ENCODE assay signal across 8 cellular contexts in the genomic region with DNA sequence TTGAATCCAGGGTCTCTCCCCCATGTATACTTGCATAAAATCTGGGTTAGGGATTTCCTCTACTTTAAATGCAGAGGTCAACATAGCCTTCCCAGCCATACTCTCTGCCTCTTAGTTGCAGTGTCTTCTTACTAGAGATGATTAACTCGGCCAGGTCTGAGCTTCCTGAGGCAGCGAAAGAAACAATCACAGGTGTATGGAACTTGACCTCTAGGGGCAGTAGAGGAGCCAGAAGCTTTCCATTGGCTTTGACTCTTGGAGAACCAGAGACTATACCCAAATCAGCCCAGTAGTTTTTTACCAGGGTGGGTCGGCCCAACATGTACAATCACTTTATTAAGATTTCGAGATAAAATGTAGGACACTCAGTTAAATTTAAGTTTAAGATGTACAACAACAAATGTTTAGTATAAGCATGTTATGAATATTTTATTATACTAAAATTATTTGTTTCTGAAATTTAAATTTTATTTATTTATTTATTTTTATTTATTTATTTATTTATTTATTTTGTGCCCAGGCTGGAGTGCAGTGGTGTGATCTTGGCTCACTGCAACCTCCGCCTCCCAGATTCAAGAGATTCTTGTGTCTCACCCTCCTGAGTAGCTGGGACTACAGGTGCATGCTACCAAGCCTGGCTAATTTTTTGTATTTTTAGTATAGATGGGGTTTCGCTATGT. TPM values are rescaled to one million over a fixed set of nuclear protein-coding genes. Genes with fewer than 3 reads are reported as not detected.
DNase-seq lines count a peak whose midpoint lies in the region; ATAC-seq, FAIRE-seq and TF ChIP-seq lines count a peak whose summit lies in the region.

No MANE protein-coding gene starts in this region.

- TF ChIP-seq CTCF in BJ (IDR thresholded peaks at IDR 0.05; ENCODE audit: insufficient read depth, low read depth, low read length) (peak; percentile 42; the same call in 1 of the 2 replicates), bronchial epithelial cell (IDR thresholded peaks at IDR 0.05; ENCODE audit: insufficient read depth, low read length, severe bottlenecking) (peak; percentile 59), upper lobe of right lung (IDR thresholded peaks at IDR 0.05) (peak; percentile 52), uterus (IDR thresholded peaks at IDR 0.05) (no peak), upper lobe of left lung (IDR thresholded peaks at IDR 0.05) (no peak)

- POLR2A ChIA-PET in BJ (lab: Charles Lee) = no interaction called here

- no peaks in the 10 kb centered on the region for H3K4me1 ChIP-seq in upper lobe of right lung
- H3K4me1 ChIP-seq in uterus = no peaks in the 10 kb centered on the region
- no peaks in the 10 kb centered on the region for H3K4me1 ChIP-seq in upper lobe of left lung

- no peak for FAIRE-seq in bronchial epithelial cell (lab: Jason Lieb, UNC)

- intact Hi-C loops in upper lobe of right lung (cut with DNase I) = no loop called here
- intact Hi-C loops in uterus (cut with DNase I; ENCODE audit: low total_unique reads) = no loop called here

- DNase-seq in BJ (ENCODE audit: low read depth) (no peak), bronchial epithelial cell (ENCODE audit: low read depth) (peak; percentile 21), upper lobe of right lung (no peak), uterus (no peak), upper lobe of left lung (no peak)

- H3K4me3 ChIP-seq in BJ (ENCODE audit: low read depth, low read length) (no peak overlapping the region), bronchial epithelial cell (ENCODE audit: low read depth, low read length) (no peak overlapping the region), upper lobe of right lung (no peak overlapping the region), uterus (no peak overlapping the region), upper lobe of left lung (no peak overlapping the region)

- ATAC-seq in GM18511 (IDR thresholded peaks at IDR 0.05; ENCODE audit: unreplicated experiment) (peak; percentile 80), HG03565 (IDR thresholded peaks at IDR 0.05; ENCODE audit: unreplicated experiment) (peak; percentile 70), upper lobe of right lung (peak; percentile 68), HG02884 (IDR thresholded peaks at IDR 0.05; ENCODE audit: unreplicated experiment) (no peak), upper lobe of left lung (ENCODE audit: low FRiP score in 2 of 2) (no peak)

- 67 to 71% methylated on average over 6 of the region's 6 CpGs for WGBS in upper lobe of left lung, 2 donors

- TF ChIP-seq POLR2A in uterus (IDR thresholded peaks at IDR 0.05) (no peak), upper lobe of left lung (IDR thresholded peaks at IDR 0.05) (no peak)

- no peak for TF ChIP-seq EP300 in upper lobe of left lung (IDR thresholded peaks at IDR 0.05)

- no peaks in the 10 kb centered on the region for H3K27me3 ChIP-seq in BJ (ENCODE audit: control insufficient read depth, insufficient read depth, low read length)
- no peaks in the 10 kb centered on the region for H3K27me3 ChIP-seq in bronchial epithelial cell (ENCODE audit: control insufficient read depth, insufficient read depth, low read length)
- peaks cover 5% of the 10 kb centered on the region for H3K27me3 ChIP-seq in upper lobe of right lung
- no peaks in the 10 kb centered on the region for H3K27me3 ChIP-seq in uterus
- no peaks in the 10 kb centered on the region for H3K27me3 ChIP-seq in upper lobe of left lung

- H3K27ac ChIP-seq in upper lobe of right lung (no peak overlapping the region), uterus (no peak overlapping the region), upper lobe of left lung (no peak overlapping the region)

- H3K9me3 ChIP-seq in upper lobe of right lung (no peaks in the 10 kb centered on the region), uterus (no peaks in the 10 kb centered on the region), upper lobe of left lung (no peaks in the 10 kb centered on the region)

- no peaks in the 10 kb centered on the region for H3K36me3 ChIP-seq in BJ (ENCODE audit: control insufficient read depth, insufficient read depth, low read length)
- no peaks in the 10 kb centered on the region for H3K36me3 ChIP-seq in bronchial epithelial cell (ENCODE audit: control insufficient read depth, insufficient read depth, low read length)
- no peaks in the 10 kb centered on the region for H3K36me3 ChIP-seq in upper lobe of right lung
- no peaks in the 10 kb centered on the region for H3K36me3 ChIP-seq in uterus
- H3K36me3 ChIP-seq in upper lobe of left lung = no peaks in the 10 kb centered on the region

- CTCF ChIA-PET in BJ (lab: Yijun Ruan, JAX) = interaction anchor here (0.9 kb wide), 1 partner anchor 25 kb away, joined by 4 read pairs; no protein-coding TSS in a partner anchor

RNA-seq across cellular contexts. Expression of a gene that starts 48.0 kb away (rescaled TPM):
- not detected in 2 replicates for polyA plus RNA-seq in BJ (2011; rRNA removed)
- polyA minus RNA-seq in BJ (2011; rRNA and poly(A)+ RNA removed) = not detected in 2 replicates
- total RNA-seq in bronchial epithelial cell = not detected in 2 replicates
- total RNA-seq in upper lobe of right lung = not detected
- 1 to 10 TPM in 1 of 4 donors, under 1 TPM in 2, not detected in 1; under 0.01 to 9.1 (median 0.18) TPM for total RNA-seq in uterus
- under 1 TPM in 1 of 6 donors, not detected in 5; 0.49 TPM for total RNA-seq in upper lobe of left lung

Comparison
In these comparisons a context has a peak if more than half of its experiments do, and no peak if none do; other contexts are left out.
1. CTCF ChIP-seq: peak in BJ (single experiment), bronchial epithelial cell (single experiment) and upper lobe of right lung (single experiment); none in uterus (0 of 4) and upper lobe of left lung (0 of 6).
2. ATAC-seq: peak in GM18511 (single experiment), HG03565 (single experiment) and upper lobe of right lung (single experiment); none in HG02884 (single experiment) and upper lobe of left lung (0 of 2).